ENCODE assay signal across 29 cellular contexts in genomic region chr6:40352006-40352405, GRCh38.
DNase-seq lines count a peak whose midpoint lies in the region; ATAC-seq and TF ChIP-seq lines count a peak whose summit lies in the region.
"Had no signal": no experiment of that assay in that cellular context is flagged by ENCODE, and none has a peak within 500 bp of the region (broad histone marks: within the 10 kb centered on the region; RNA-seq: fewer than 3 reads in every experiment).

No MANE protein-coding gene starts in this region.

- H3K4me1 Mint-ChIP-seq in nephron progenitor cell = peaks cover 11% of the 10 kb centered on the region
- H3K4me1 Mint-ChIP-seq: activated CD4-positive, alpha-beta T cell treated with anti-CD3 and anti-CD28 coated beads for 36 hours; memory B cell had no signal

- H3K36me3 Mint-ChIP-seq in nephron progenitor cell (ENCODE audit: low read depth) = no peaks in the 10 kb centered on the region
- H3K36me3 Mint-ChIP-seq: activated naive CD8-positive, alpha-beta T cell treated with anti-CD3 and anti-CD28 coated beads, Interleukin-2, amount 10 ng/mL, durations not matched to agents 7 days and 5 days; memory B cell; type B pancreatic cell had no signal

- H3K36me3 ChIP-seq in testis (ENCODE audit: low read depth, missing control alignments) (no peaks in the 10 kb centered on the region), psoas muscle (ENCODE audit: insufficient read depth in 1 of 2, low read depth in 1 of 2) (no peaks in the 10 kb centered on the region)
- H3K36me3 ChIP-seq: ascending aorta; BLaER1 treated with 17β-estradiol and CSF1 and Interleukin-3, amounts not matched to agents 10 nM and 100 nM; stomach had no signal

- H3K27ac ChIP-seq in testis (no peak overlapping the region), psoas muscle (no peak overlapping the region)
- H3K27ac ChIP-seq: ascending aorta; BLaER1 treated with 17β-estradiol and CSF1 and Interleukin-3, amounts not matched to agents 10 nM and 100 nM; KMS-11; SK-N-MC; skin epidermis; stomach had no signal

- no peaks in the 10 kb centered on the region for H3K9me3 Mint-ChIP-seq in nephron progenitor cell
- H3K9me3 Mint-ChIP-seq: activated naive CD8-positive, alpha-beta T cell treated with anti-CD3 and anti-CD28 coated beads, Interleukin-2, amount 10 ng/mL, durations not matched to agents 7 days and 5 days; H9; memory B cell; T-helper 2 cell treated with Interferon-gamma antibody and Interleukin-4, amounts not matched to agents 5 μg/mL and 100 μg/mL, for 36 hours; type B pancreatic cell had no signal

- peaks cover 3% of the 10 kb centered on the region for H3K27me3 Mint-ChIP-seq in nephron progenitor cell (ENCODE audit: low read depth, poor library complexity)
- H3K27me3 Mint-ChIP-seq: activated CD4-positive, alpha-beta T cell treated with anti-CD3 and anti-CD28 coated beads for 36 hours; type B pancreatic cell had no signal

- TF ChIP-seq POLR2A in testis (IDR thresholded peaks at IDR 0.05) = no peak

- intact Hi-C loops in testis (cut with DNase I; ENCODE audit: low total_unique reads) = no loop called here
- intact Hi-C loops in psoas muscle (cut with DNase I) = no loop called here

- no peaks in the 10 kb centered on the region for H3K27me3 ChIP-seq in testis
- no peaks in the 10 kb centered on the region for H3K27me3 ChIP-seq in psoas muscle (ENCODE audit: insufficient read depth in 3 of 3, low read length in 2 of 3)
- H3K27me3 ChIP-seq: ascending aorta; BLaER1 treated with 17β-estradiol and CSF1 and Interleukin-3, amounts not matched to agents 10 nM and 100 nM had no signal

- H3K27ac Mint-ChIP-seq in nephron progenitor cell = no peak overlapping the region
- H3K27ac Mint-ChIP-seq: activated CD4-positive, alpha-beta T cell treated with anti-CD3 and anti-CD28 coated beads for 36 hours; activated naive CD8-positive, alpha-beta T cell treated with anti-CD3 and anti-CD28 coated beads, Interleukin-2, amount 10 ng/mL, durations not matched to agents 7 days and 5 days; H9; memory B cell; T-helper 2 cell treated with Interferon-gamma antibody and Interleukin-4, amounts not matched to agents 5 μg/mL and 100 μg/mL, for 36 hours; type B pancreatic cell had no signal

- 72 to 78% methylated on average over 1 of the region's 1 CpG for WGBS in testis, 2 donors
- WGBS in psoas muscle, 3 donors = 79 to 93% (median 88%) methylated on average over 1 of the region's 1 CpG

- no peak for ATAC-seq in left lobe of liver
- ATAC-seq in psoas muscle = no peak
- ATAC-seq: activated CD4-positive, alpha-beta T cell treated with anti-CD3 and anti-CD28 coated beads for 36 hours had no signal

- H3K4me1 ChIP-seq in testis = peaks cover 17% of the 10 kb centered on the region
- peaks cover 7% of the 10 kb centered on the region for H3K4me1 ChIP-seq in psoas muscle
- H3K4me1 ChIP-seq: ascending aorta, stomach had no signal

- peak; percentile 63 for DNase-seq in HT1080 (ENCODE audit: low read depth)
- peak; percentile 21 for DNase-seq in ecto neural progenitor cell (ENCODE audit: low spot score)
- peak; percentile 14 to 21 for DNase-seq in lung microvascular endothelial cell (ENCODE audit: low read depth in 2 of 2)
- DNase-seq in testis = peak; percentile 7
- DNase-seq in left lobe of liver (ENCODE audit: low spot score) = no peak
- no peak for DNase-seq in psoas muscle
- DNase-seq in nephron progenitor cell = no peak
- DNase-seq: activated CD4-positive, alpha-beta T cell treated with anti-CD3 and anti-CD28 coated beads for 36 hours; activated gamma-delta T cell; activated naive CD8-positive, alpha-beta T cell treated with anti-CD3 and anti-CD28 coated beads, Interleukin-2, amount 10 ng/mL, durations not matched to agents 7 days and 5 days; activated T-cell treated with anti-CD3 and anti-CD28 coated beads, Interleukin-2, amount 50 U/mL, for 1 hour; central memory CD4-positive, alpha-beta T cell; COR-L47; dermis blood vessel endothelial cell; H9; MV-4-11; NCI-H1436 treated with DMSO at 0.1 percent for 48 hours; NCI-H2107; NCI-H82; stimulated activated CD4-positive, alpha-beta T cell treated with anti-CD3 and anti-CD28 coated beads, Interleukin-1b, Interleukin-23, amount 100 ng/mL, for 48 hours; stomach had no signal

- TF ChIP-seq CTCF in testis (IDR thresholded peaks at IDR 0.05) = no peak
- no peak for TF ChIP-seq CTCF in psoas muscle (IDR thresholded peaks at IDR 0.05)
- no peak for TF ChIP-seq CTCF in nephron progenitor cell (IDR thresholded peaks at IDR 0.05)

- H3K9me3 ChIP-seq in testis (no peaks in the 10 kb centered on the region), psoas muscle (no peaks in the 10 kb centered on the region)
- H3K9me3 ChIP-seq: ascending aorta; BLaER1 treated with 17β-estradiol and CSF1 and Interleukin-3, amounts not matched to agents 10 nM and 100 nM; stomach had no signal

- no peak overlapping the region for H3K4me3 Mint-ChIP-seq in nephron progenitor cell
- H3K4me3 Mint-ChIP-seq: activated CD4-positive, alpha-beta T cell treated with anti-CD3 and anti-CD28 coated beads for 36 hours; activated naive CD8-positive, alpha-beta T cell treated with anti-CD3 and anti-CD28 coated beads, Interleukin-2, amount 10 ng/mL, durations not matched to agents 7 days and 5 days; H9; memory B cell; T-helper 2 cell treated with Interferon-gamma antibody and Interleukin-4, amounts not matched to agents 5 μg/mL and 100 μg/mL, for 36 hours; type B pancreatic cell had no signal

- H3K4me3 ChIP-seq in testis = no peak overlapping the region
- H3K4me3 ChIP-seq in psoas muscle = no peak overlapping the region
- H3K4me3 ChIP-seq: ascending aorta; BLaER1 treated with 17β-estradiol and CSF1 and Interleukin-3, amounts not matched to agents 10 nM and 100 nM; SK-N-MC; skin epidermis; stomach had no signal

Comparison
In these comparisons a context has a peak if more than half of its experiments do, and no peak if none do; other contexts are left out.
1. DNase-seq: peak in HT1080 (single experiment), ecto neural progenitor cell (single experiment), lung microvascular endothelial cell (2 of 2) and testis (single experiment); none in left lobe of liver (single experiment), psoas muscle (0 of 2) and nephron progenitor cell (single experiment).